8 cellular contexts compared by ENCODE assay signal in the genomic region with DNA sequence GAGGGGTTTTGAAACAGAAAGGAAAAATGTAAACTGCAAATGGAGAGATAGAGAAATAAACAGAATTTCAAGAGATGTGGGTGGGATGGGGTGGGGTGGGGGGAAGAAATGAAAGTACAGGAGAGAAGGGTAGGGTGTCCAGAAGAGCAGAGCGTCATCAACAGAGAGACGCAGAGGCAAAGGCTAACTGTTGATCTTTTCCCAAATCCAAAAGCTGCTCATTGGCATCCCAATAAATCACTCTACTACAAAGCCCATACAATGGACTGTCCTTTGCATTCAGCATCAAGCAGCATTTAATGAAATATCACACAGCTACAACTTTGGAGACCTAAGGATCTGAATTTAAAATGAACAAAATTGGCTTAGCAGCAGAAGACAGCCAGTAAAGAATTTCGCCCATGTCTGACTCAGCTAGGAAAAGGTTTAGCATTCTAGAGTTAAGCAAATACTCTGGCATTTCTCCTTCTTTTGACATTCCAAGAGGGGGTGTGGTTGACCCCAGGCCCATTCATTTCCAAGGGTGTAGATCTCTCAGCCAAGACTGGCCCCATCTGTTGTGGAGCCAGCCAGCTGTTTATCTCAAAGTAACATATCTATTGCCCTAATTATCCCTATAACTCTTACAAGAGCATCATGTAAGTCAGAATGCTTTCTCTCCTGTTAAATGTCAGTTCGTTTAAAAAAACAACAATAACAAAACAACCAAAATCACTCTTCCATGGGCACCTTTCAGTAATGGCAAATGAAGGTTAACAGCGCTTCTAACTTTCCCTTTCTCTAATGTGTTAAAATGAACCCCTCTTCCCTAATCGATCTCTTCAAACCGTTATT. TPM values are rescaled to one million over a fixed set of nuclear protein-coding genes. Genes with fewer than 3 reads are reported as not detected.
DNase-seq lines count a peak whose midpoint lies in the region; ATAC-seq and TF ChIP-seq lines count a peak whose summit lies in the region.

No MANE protein-coding gene starts in this region.

- peaks cover 2% of the 10 kb centered on the region for H3K27me3 Mint-ChIP-seq in activated CD4-positive, alpha-beta T cell treated with anti-CD3 and anti-CD28 coated beads, Interleukin-2, amount 10 ng/mL, durations not matched to agents 7 days and 5 days
- no peaks in the 10 kb centered on the region for H3K27me3 Mint-ChIP-seq in stimulated activated naive B cell treated with anti-CD40 and anti-IgM and Interleukin-4, amounts not matched to agents 10 μg/mL and 1 μg/mL and 100 μg/mL, for 72 hours

- CTCF ChIA-PET in activated CD4-positive, alpha-beta T cell treated with anti-CD3 and anti-CD28 coated beads, Interleukin-2, amount 10 ng/mL, durations not matched to agents 7 days and 5 days (lab: Charles Lee): no interaction called here

- H3K27ac ChIP-seq in VCaP: peak overlapping the region; percentile 90

- no peak for TF ChIP-seq POLR2A in GM18505 (IDR thresholded peaks at IDR 0.05; ENCODE audit: borderline replicate concordance, extremely low read depth, insufficient read depth, insufficient read length)

- peaks cover 18% of the 10 kb centered on the region for H3K36me3 Mint-ChIP-seq in activated CD4-positive, alpha-beta T cell treated with anti-CD3 and anti-CD28 coated beads, Interleukin-2, amount 10 ng/mL, durations not matched to agents 7 days and 5 days (ENCODE audit: low read depth)
- H3K36me3 Mint-ChIP-seq in stimulated activated naive B cell treated with anti-CD40 and anti-IgM and Interleukin-4, amounts not matched to agents 10 μg/mL and 1 μg/mL and 100 μg/mL, for 72 hours: peaks cover 39 to 43% of the 10 kb centered on the region in 2 donors

- H3K9me3 Mint-ChIP-seq in activated CD4-positive, alpha-beta T cell treated with anti-CD3 and anti-CD28 coated beads, Interleukin-2, amount 10 ng/mL, durations not matched to agents 7 days and 5 days: no peaks in the 10 kb centered on the region
- H3K9me3 Mint-ChIP-seq in stimulated activated naive B cell treated with anti-CD40 and anti-IgM and Interleukin-4, amounts not matched to agents 10 μg/mL and 1 μg/mL and 100 μg/mL, for 72 hours: peaks cover under 1 to 2% of the 10 kb centered on the region in 2 donors

- peak overlapping the region; percentile 10 for H3K27ac Mint-ChIP-seq in activated CD4-positive, alpha-beta T cell treated with anti-CD3 and anti-CD28 coated beads, Interleukin-2, amount 10 ng/mL, durations not matched to agents 7 days and 5 days
- H3K27ac Mint-ChIP-seq in stimulated activated naive B cell treated with anti-CD40 and anti-IgM and Interleukin-4, amounts not matched to agents 10 μg/mL and 1 μg/mL and 100 μg/mL, for 72 hours: peak overlapping the region; percentile 26

- peaks cover 38% of the 10 kb centered on the region for H3K4me1 Mint-ChIP-seq in activated CD4-positive, alpha-beta T cell treated with anti-CD3 and anti-CD28 coated beads, Interleukin-2, amount 10 ng/mL, durations not matched to agents 7 days and 5 days
- peaks cover 38 to 63% of the 10 kb centered on the region in 2 donors for H3K4me1 Mint-ChIP-seq in stimulated activated naive B cell treated with anti-CD40 and anti-IgM and Interleukin-4, amounts not matched to agents 10 μg/mL and 1 μg/mL and 100 μg/mL, for 72 hours

- no peak for ATAC-seq in stimulated activated naive B cell treated with anti-CD40 and anti-IgM and Interleukin-4, amounts not matched to agents 10 μg/mL and 1 μg/mL and 100 μg/mL, for 72 hours (replicated peaks)
- ATAC-seq in GM18858 (IDR thresholded peaks at IDR 0.05; ENCODE audit: unreplicated experiment): no peak
- no peak for ATAC-seq in GM18505 (IDR thresholded peaks at IDR 0.05; ENCODE audit: unreplicated experiment)
- no peak for ATAC-seq in HG02798 (IDR thresholded peaks at IDR 0.05; ENCODE audit: poor library complexity, unreplicated experiment)

- TF ChIP-seq CTCF in VCaP (conservative IDR thresholded peaks at IDR 0.05): no peak

- no peak for DNase-seq in activated CD4-positive, alpha-beta T cell treated with anti-CD3 and anti-CD28 coated beads, Interleukin-2, amount 10 ng/mL, durations not matched to agents 7 days and 5 days
- no peak for DNase-seq in activated CD4-positive, alpha-beta T cell treated with anti-CD3 and anti-CD28 coated beads, Interleukin-2, amount 50 U/mL, for 48 hours
- DNase-seq in hepatic stellate cell (ENCODE audit: low spot score): peak; percentile 51
- no peak for DNase-seq in stimulated activated naive B cell treated with anti-CD40 and anti-IgM and Interleukin-4, amounts not matched to agents 10 μg/mL and 1 μg/mL and 100 μg/mL, for 72 hours

- H3K4me3 Mint-ChIP-seq in activated CD4-positive, alpha-beta T cell treated with anti-CD3 and anti-CD28 coated beads, Interleukin-2, amount 10 ng/mL, durations not matched to agents 7 days and 5 days: no peak overlapping the region
- no peak overlapping the region for H3K4me3 Mint-ChIP-seq in stimulated activated naive B cell treated with anti-CD40 and anti-IgM and Interleukin-4, amounts not matched to agents 10 μg/mL and 1 μg/mL and 100 μg/mL, for 72 hours

- POLR2A ChIA-PET in activated CD4-positive, alpha-beta T cell treated with anti-CD3 and anti-CD28 coated beads, Interleukin-2, amount 10 ng/mL, durations not matched to agents 7 days and 5 days (lab: Charles Lee): no interaction called here

RNA-seq across cellular contexts. Expression of gene RAB30, which starts 1.4 kb away (rescaled TPM):
- 10 to 100 TPM in 1 of 2 experiments, 1 to 10 TPM in 1; 8.7 to 10.7 TPM for total RNA-seq in activated CD4-positive, alpha-beta T cell treated with anti-CD3 and anti-CD28 coated beads, Interleukin-2, amount 10 ng/mL, durations not matched to agents 7 days and 5 days
